ENCODE assay signal across 18 cellular contexts in the genomic region with DNA sequence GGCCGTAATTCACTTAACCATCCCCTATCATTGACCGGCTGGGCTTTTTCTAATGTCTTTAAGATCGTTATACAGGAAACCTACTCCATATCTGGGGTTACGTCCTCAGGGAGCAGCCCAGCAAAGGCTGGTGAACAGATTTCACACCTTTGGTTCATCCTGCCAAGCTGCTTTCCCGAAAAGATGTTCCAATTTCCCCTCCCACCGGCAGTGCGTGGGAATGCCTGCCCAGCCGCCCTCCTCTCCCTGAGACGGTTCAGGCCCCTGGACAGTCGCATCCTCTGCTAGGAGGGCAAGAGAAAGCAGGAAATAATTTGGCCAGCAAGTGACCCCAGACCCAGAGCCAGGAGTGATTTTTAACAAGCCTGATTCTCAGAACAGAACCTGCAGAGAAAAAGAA. TPM values are rescaled to one million over a fixed set of nuclear protein-coding genes. Genes with fewer than 3 reads are reported as not detected.
DNase-seq lines count a peak whose midpoint lies in the region; ATAC-seq, FAIRE-seq and TF ChIP-seq lines count a peak whose summit lies in the region.
"Had no signal": no experiment of that assay in that cellular context is flagged by ENCODE, and none has a peak within 500 bp of the region (broad histone marks: within the 10 kb centered on the region; RNA-seq: fewer than 3 reads in every experiment).

No MANE protein-coding gene starts in this region.

- no peak for DNase-seq in CD14-positive monocyte (ENCODE audit: low spot score)
- DNase-seq in SK-N-MC (ENCODE audit: low read depth, low spot score) = no peak
- DNase-seq in endothelial cell of umbilical vein (ENCODE audit: low read depth, low spot score) = no peak
- no peak for DNase-seq in nephron progenitor cell
- no peak for DNase-seq in NCI-H524 treated with DMSO at 0.1 percent for 48 hours (lab: John Stamatoyannopoulos, UW)
- no peak for DNase-seq in effector memory CD8-positive, alpha-beta T cell
- no peak for DNase-seq in left colon
- DNase-seq: AML-193, DMS79, KG1, MV-4-11, NCI-H187, NCI-H2107, NCI-H510A, NCI-H82, PC-9 had no signal

- peak overlapping the region in 4 of 7 donors; percentile 25 to 80 (median 50) for H3K27ac Mint-ChIP-seq in CD14-positive monocyte
- H3K27ac Mint-ChIP-seq in nephron progenitor cell = peak overlapping the region; percentile 61
- no peak overlapping the region for H3K27ac Mint-ChIP-seq in effector memory CD8-positive, alpha-beta T cell

- H3K9ac ChIP-seq in SK-N-MC (ENCODE audit: insufficient read length) (peak overlapping the region; percentile 37), endothelial cell of umbilical vein (replicated peaks; ENCODE audit: extremely low read depth, insufficient read depth, low read length) (no peak overlapping the region)

- no peaks in the 10 kb centered on the region for H3K9me3 Mint-ChIP-seq in CD14-positive monocyte
- H3K9me3 Mint-ChIP-seq in nephron progenitor cell = no peaks in the 10 kb centered on the region
- H3K9me3 Mint-ChIP-seq in effector memory CD8-positive, alpha-beta T cell = no peaks in the 10 kb centered on the region

- TF ChIP-seq POLR2A in endothelial cell of umbilical vein (IDR thresholded peaks at IDR 0.05; ENCODE audit: low read depth, low read length) = no peak

- H3K9me3 ChIP-seq in SK-N-MC (ENCODE audit: low read depth, low read length) (no peaks in the 10 kb centered on the region), endothelial cell of umbilical vein (replicated peaks; ENCODE audit: control insufficient read depth, insufficient read depth, low read length) (no peaks in the 10 kb centered on the region)
- H3K9me3 ChIP-seq: SJSA1 had no signal

- no peaks in the 10 kb centered on the region for H3K79me2 ChIP-seq in endothelial cell of umbilical vein (ENCODE audit: control insufficient read depth, insufficient read depth, low read length)

- peak overlapping the region; percentile 87 for H3K27ac ChIP-seq in SK-N-MC
- H3K27ac ChIP-seq in endothelial cell of umbilical vein (ENCODE audit: insufficient read depth, low read depth, low read length) = no peak overlapping the region
- H3K27ac ChIP-seq: C4-2B, PC-9, SJSA1 had no signal

- no peaks in the 10 kb centered on the region for H3K27me3 ChIP-seq in endothelial cell of umbilical vein (ENCODE audit: control insufficient read depth in 2 of 2, insufficient read depth in 2 of 2, low read length in 2 of 2)
- H3K27me3 ChIP-seq: SJSA1 had no signal

- CTCF ChIA-PET in endothelial cell of umbilical vein (lab: Charles Lee) = interaction anchor here (0.7 to 2.6 kb wide), 4 partner anchors 12 to 261 kb away, joined by 3 to 6 read pairs (median 4); no protein-coding TSS in a partner anchor

- H3K27me3 Mint-ChIP-seq in CD14-positive monocyte (ENCODE audit: low read depth in 3 of 3) = peaks cover 0 to 3% (median 2%) of the 10 kb centered on the region in 3 donors
- peaks cover 5% of the 10 kb centered on the region for H3K27me3 Mint-ChIP-seq in nephron progenitor cell (ENCODE audit: low read depth, poor library complexity)
- H3K27me3 Mint-ChIP-seq in effector memory CD8-positive, alpha-beta T cell = peaks cover 24 to 45% of the 10 kb centered on the region in 2 donors

- no peak for TF ChIP-seq CTCF in CD14-positive monocyte (IDR thresholded peaks at IDR 0.05)
- no peak for TF ChIP-seq CTCF in endothelial cell of umbilical vein (IDR thresholded peaks at IDR 0.05; ENCODE audit: extremely low read depth in 1 of 2, insufficient read depth in 1 of 2, low read depth in 1 of 2, low read length in 2 of 2)
- no peak for TF ChIP-seq CTCF in nephron progenitor cell (IDR thresholded peaks at IDR 0.05)

- POLR2A ChIA-PET in endothelial cell of umbilical vein (lab: Charles Lee) = no interaction called here

- intact Hi-C loops in CD14-positive monocyte (cut with micrococcal nuclease) (no loop called here), endothelial cell of umbilical vein (cut with micrococcal nuclease) (no loop called here), left colon (cut with DNase I, micrococcal nuclease) (no loop called here)

- H3K4me3 Mint-ChIP-seq in CD14-positive monocyte (no peak overlapping the region), nephron progenitor cell (no peak overlapping the region)
- H3K4me3 Mint-ChIP-seq in effector memory CD8-positive, alpha-beta T cell = no peak overlapping the region

- H3K36me3 ChIP-seq in SK-N-MC (ENCODE audit: insufficient read depth, low read length) (peaks cover 40% of the 10 kb centered on the region), endothelial cell of umbilical vein (ENCODE audit: control insufficient read depth in 2 of 2, extremely low read depth in 1 of 2, insufficient read depth in 2 of 2, low read length in 2 of 2) (peaks cover 6 to 10% of the 10 kb centered on the region in 2 experiments)
- H3K36me3 ChIP-seq: SJSA1 had no signal

- FAIRE-seq in endothelial cell of umbilical vein (lab: Jason Lieb, UNC) = peak; percentile 24

- no peaks in the 10 kb centered on the region for H3K9me1 ChIP-seq in endothelial cell of umbilical vein (replicated peaks; ENCODE audit: control insufficient read depth, extremely low read depth, insufficient read depth, low read length)

- dilution Hi-C loops in endothelial cell of umbilical vein (cut with MboI; ENCODE audit: extremely low pct_ligation_motif_present, low sequenced_read_pairs) = no loop called here

- H3K36me3 Mint-ChIP-seq in CD14-positive monocyte (peaks cover 81 to 87% of the 10 kb centered on the region in 2 donors), nephron progenitor cell (ENCODE audit: low read depth) (peaks cover 23% of the 10 kb centered on the region)
- H3K36me3 Mint-ChIP-seq in effector memory CD8-positive, alpha-beta T cell (ENCODE audit: insufficient read depth) = no peaks in the 10 kb centered on the region

- no peaks in the 10 kb centered on the region for H3K4me1 ChIP-seq in endothelial cell of umbilical vein (ENCODE audit: control insufficient read depth, extremely low read depth, insufficient read depth, low read length)
- H3K4me1 ChIP-seq: SJSA1 had no signal

- no peak overlapping the region for H2AFZ ChIP-seq in endothelial cell of umbilical vein (ENCODE audit: low read depth, low read length)
- H2AFZ ChIP-seq: PC-9 had no signal

- H3K4me2 ChIP-seq in endothelial cell of umbilical vein (ENCODE audit: insufficient read depth, low read length) = no peak overlapping the region
- H3K4me2 ChIP-seq: PC-9 had no signal

- no peaks in the 10 kb centered on the region for H4K20me1 ChIP-seq in endothelial cell of umbilical vein (replicated peaks; ENCODE audit: control insufficient read depth, extremely low read depth, insufficient read depth, low read length)

- H3K4me3 ChIP-seq in SK-N-MC = peak overlapping the region; percentile 33
- H3K4me3 ChIP-seq in endothelial cell of umbilical vein (replicated peaks in 1 of 3; ENCODE audit: insufficient read depth in 1 of 3, low read depth in 1 of 3, low read length in 3 of 3) = no peak overlapping the region
- H3K4me3 ChIP-seq: PC-9, SJSA1 had no signal

- BruUV-seq in endothelial cell of umbilical vein (replicated peaks; lab: Mats Ljungman, UMichigan) = no TSS peak

- H3K4me1 Mint-ChIP-seq in CD14-positive monocyte (peaks cover 22% of the 10 kb centered on the region), nephron progenitor cell (peaks cover 29% of the 10 kb centered on the region)
- peaks cover 2 to 4% of the 10 kb centered on the region in 2 donors for H3K4me1 Mint-ChIP-seq in effector memory CD8-positive, alpha-beta T cell (ENCODE audit: low read depth in 2 of 2)

- ATAC-seq in effector memory CD8-positive, alpha-beta T cell (replicated peaks) = no peak
- no peak for ATAC-seq in left colon

TF ChIP-seq in endothelial cell of umbilical vein, 7 proteins besides CTCF, POLR2A, EP300 and RAD21:
- TF ChIP-seq, protein P1, sequence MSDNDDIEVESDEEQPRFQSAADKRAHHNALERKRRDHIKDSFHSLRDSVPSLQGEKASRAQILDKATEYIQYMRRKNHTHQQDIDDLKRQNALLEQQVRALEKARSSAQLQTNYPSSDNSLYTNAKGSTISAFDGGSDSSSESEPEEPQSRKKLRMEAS (IDR thresholded peaks at IDR 0.05; ENCODE audit: insufficient read depth, insufficient read length) = no peak
- no peak for TF ChIP-seq POLR2AphosphoS5 (IDR thresholded peaks at IDR 0.05; ENCODE audit: insufficient read depth, low read depth, low read length)
TF ChIP-seq in endothelial cell of umbilical vein: peak in this region for 0.

RNA-seq across cellular contexts. Expression of a gene that starts 16.3 kb away (rescaled TPM):
- polyA plus RNA-seq in CD14-positive monocyte (10 to 100 TPM; 28.4 to 58.3 TPM), endothelial cell of umbilical vein (29.4 and 29.9 TPM in 2 replicates)
- total RNA-seq in endothelial cell of umbilical vein (58.3 and 59.2 TPM in 2 replicates), left colon (10 to 100 TPM in 1 of 2 donors, 1 to 10 TPM in 1; 7.4 to 13.3 TPM)
- 29.7 and 31.1 TPM in 2 replicates for polyA plus RNA-seq in endothelial cell of umbilical vein (2011; cell fraction: cytosol; rRNA removed)
- polyA plus RNA-seq in endothelial cell of umbilical vein (2011; cell fraction: nucleus; rRNA removed) = 20.5 and 25.2 TPM in 2 replicates
- 44.4 and 51.5 TPM in 2 replicates for polyA plus RNA-seq in endothelial cell of umbilical vein (2012)
- polyA minus RNA-seq in endothelial cell of umbilical vein = 24.2 and 27.6 TPM in 2 replicates
- not detected for polyA minus RNA-seq in endothelial cell of umbilical vein (2011; cell fraction: cytosol; rRNA and poly(A)+ RNA removed)
- polyA minus RNA-seq in endothelial cell of umbilical vein (2011; cell fraction: nucleus; rRNA and poly(A)+ RNA removed) = 8.2 and 8.6 TPM in 2 replicates

Comparison
In these comparisons a context has a peak if more than half of its experiments do, and no peak if none do; other contexts are left out.
1. H3K27ac Mint-ChIP-seq: peak in CD14-positive monocyte (4 of 7) and nephron progenitor cell (single experiment); none in effector memory CD8-positive, alpha-beta T cell (0 of 2).